Comparison of ENCODE assay signal across 10 cellular contexts in genomic region chr11:68994891-68995280, GRCh38. TPM values are rescaled to one million over a fixed set of nuclear protein-coding genes. Genes with fewer than 3 reads are reported as not detected.
"Had no signal": no experiment of that assay in that cellular context is flagged by ENCODE, and none has a peak within 500 bp of the region (broad histone marks: within the 10 kb centered on the region; RNA-seq: fewer than 3 reads in every experiment).

No MANE protein-coding gene starts in this region.

- H3K36me3 ChIP-seq: HAP-1 had no signal

- H3K4me1 ChIP-seq: HAP-1 had no signal

- H3K27ac Mint-ChIP-seq: GM23338 had no signal

- H3K9me3 ChIP-seq: HAP-1 had no signal

- H3K4me3 ChIP-seq: GM23338, HAP-1, K562 had no signal

- FAIRE-seq: H1, HTR-8/SVneo, K562 had no signal

- ATAC-seq: GM23338, HCT116 had no signal

- H3K9me3 Mint-ChIP-seq: GM23338 had no signal

- H3K4me2 ChIP-seq: GM23338 had no signal

- H3K4me3 Mint-ChIP-seq: GM23338 had no signal

- H2AFZ ChIP-seq: GM23338 had no signal

- DNase-seq: IMR-90, KG1 had no signal

RNA-seq across cellular contexts. Expression of gene MRGPRD, which starts 14.1 kb away (rescaled TPM):
- total RNA-seq: GM23338, H1, H7, HT-29, IMR-90, K562 had no signal
- polyA plus RNA-seq: GM23338, H1, IMR-90, K562 had no signal

RNA-seq across cellular contexts. Expression of gene MRGPRF, which starts 18.2 kb away (rescaled TPM):
- total RNA-seq: K562 had no signal
- polyA plus RNA-seq: K562 had no signal
